8 cellular contexts compared by ENCODE assay signal in genomic region chr1:212814989-212815388, GRCh38. TPM values are rescaled to one million over a fixed set of nuclear protein-coding genes. Genes with fewer than 3 reads are reported as not detected.
A peak's percentile ranks its signal among the peaks of the same experiment; 100 is the strongest.
DNase-seq lines count a peak whose midpoint lies in the region; ATAC-seq and TF ChIP-seq lines count a peak whose summit lies in the region.

No MANE protein-coding gene starts in this region.

- DNase-seq in left ventricle myocardium inferior (no peak), right cardiac atrium (no peak), uterus (no peak), NCI-H1105 (lab: John Stamatoyannopoulos, UW) (no peak)

- no peaks in the 10 kb centered on the region for H3K9me2 ChIP-seq in OCI-LY1 (ENCODE audit: low read depth, low read length)

- TF ChIP-seq POLR2A in gastroesophageal sphincter (IDR thresholded peaks at IDR 0.05) (no peak), uterus (IDR thresholded peaks at IDR 0.05) (no peak)

- H3K4me2 ChIP-seq in OCI-LY1 (ENCODE audit: low read length), result no peak overlapping the region

- 40% methylated on average over 5 of the region's 5 CpGs for WGBS in right cardiac atrium
- WGBS in gastroesophageal sphincter (ENCODE audit: low coverage in 1 of 2), 2 donors, result 30 to 36% methylated on average over 5 of the region's 5 CpGs

- H3K27ac ChIP-seq in left ventricle myocardium inferior (replicated peaks) (no peak overlapping the region), right cardiac atrium (ENCODE audit: low read length) (no peak overlapping the region), OCI-LY1 (ENCODE audit: low read depth, low read length, poor library complexity, severe bottlenecking) (no peak overlapping the region), gastroesophageal sphincter (no peak overlapping the region), uterus (no peak overlapping the region)

- H3K36me3 ChIP-seq in left ventricle myocardium inferior (peaks cover 24% of the 10 kb centered on the region), OCI-LY1 (ENCODE audit: insufficient read depth, low read length) (no peaks in the 10 kb centered on the region; the same call in 1 of the 2 replicates), gastroesophageal sphincter (peaks cover 0 to 36% of the 10 kb centered on the region in 2 donors), uterus (no peaks in the 10 kb centered on the region)

- no peaks in the 10 kb centered on the region for H3F3A ChIP-seq in OCI-LY1 (ENCODE audit: insufficient read depth, low read length)

- ATAC-seq in right cardiac atrium, result no peak
- no peak for ATAC-seq in gastroesophageal sphincter
- ATAC-seq in GM19035 (IDR thresholded peaks at IDR 0.05; ENCODE audit: unreplicated experiment), result no peak
- no peak for ATAC-seq in GM21381 (IDR thresholded peaks at IDR 0.05; ENCODE audit: unreplicated experiment)

- no peak overlapping the region for H2AFZ ChIP-seq in OCI-LY1 (ENCODE audit: low read length)

- no peaks in the 10 kb centered on the region for H4K20me1 ChIP-seq in OCI-LY1 (ENCODE audit: insufficient read depth, low read length)

- H3K9ac ChIP-seq in OCI-LY1 (ENCODE audit: low read length), result no peak overlapping the region

- TF ChIP-seq EP300 in gastroesophageal sphincter (IDR thresholded peaks at IDR 0.05), result no peak

- H3K4me3 ChIP-seq in left ventricle myocardium inferior (no peak overlapping the region), right cardiac atrium (ENCODE audit: low read length) (no peak overlapping the region), OCI-LY1 (ENCODE audit: low read depth, low read length, poor library complexity, severe bottlenecking) (no peak overlapping the region), gastroesophageal sphincter (no peak overlapping the region), uterus (no peak overlapping the region)

- H3K4me1 ChIP-seq in left ventricle myocardium inferior, result no peaks in the 10 kb centered on the region
- H3K4me1 ChIP-seq in right cardiac atrium (ENCODE audit: control insufficient read depth, insufficient read depth, low read length), result no peaks in the 10 kb centered on the region
- peaks cover 10% of the 10 kb centered on the region for H3K4me1 ChIP-seq in OCI-LY1 (ENCODE audit: insufficient read depth, low read length, severe bottlenecking)
- H3K4me1 ChIP-seq in gastroesophageal sphincter, result no peaks in the 10 kb centered on the region
- no peaks in the 10 kb centered on the region for H3K4me1 ChIP-seq in uterus

- H3K9me3 ChIP-seq in left ventricle myocardium inferior (replicated peaks) (no peaks in the 10 kb centered on the region), right cardiac atrium (ENCODE audit: control insufficient read depth, low read length) (no peaks in the 10 kb centered on the region), OCI-LY1 (ENCODE audit: low read length) (no peaks in the 10 kb centered on the region), gastroesophageal sphincter (no peaks in the 10 kb centered on the region), uterus (no peaks in the 10 kb centered on the region)

- intact Hi-C loops in left ventricle myocardium inferior (cut with micrococcal nuclease), result loop anchor here (5.0 kb wide), 1 partner anchor 182 kb away; no protein-coding TSS in a partner anchor
- intact Hi-C loops in right cardiac atrium (cut with DNase I), result loop anchor here (5.0 to 10.0 kb wide), 4 partner anchors 170 to 182 kb away; no protein-coding TSS in a partner anchor
- intact Hi-C loops in uterus (cut with DNase I; ENCODE audit: low total_unique reads), result no loop called here

- TF ChIP-seq CTCF in left ventricle myocardium inferior (IDR thresholded peaks at IDR 0.05; ENCODE audit: borderline replicate concordance) (peak; percentile 53), OCI-LY1 (IDR thresholded peaks at IDR 0.05; ENCODE audit: low read length) (peak; percentile 48; the same call in 1 of the 2 replicates), gastroesophageal sphincter (IDR thresholded peaks at IDR 0.05) (peak in 3 of 4 experiments; percentile 21 to 48 (median 48)), uterus (IDR thresholded peaks at IDR 0.05) (peak in 3 of 4 experiments; percentile 20 to 25 (median 23))

- no peaks in the 10 kb centered on the region for H3K79me2 ChIP-seq in OCI-LY1 (ENCODE audit: insufficient read depth, low read length)

- H3K27me3 ChIP-seq in left ventricle myocardium inferior (ENCODE audit: low read depth) (no peaks in the 10 kb centered on the region), right cardiac atrium (ENCODE audit: control insufficient read depth, insufficient read depth) (no peaks in the 10 kb centered on the region), OCI-LY1 (ENCODE audit: insufficient read depth, low read length) (no peaks in the 10 kb centered on the region), gastroesophageal sphincter (no peaks in the 10 kb centered on the region), uterus (no peaks in the 10 kb centered on the region)

RNA-seq across cellular contexts. Expression of gene TATDN3, which starts 23.3 kb away (rescaled TPM):
- total RNA-seq in left ventricle myocardium inferior (23.5 TPM), right cardiac atrium (10 to 100 TPM; 15.0 to 20.6 (median 18.8) TPM), gastroesophageal sphincter (10 to 100 TPM in 2 of 4 donors, 1 to 10 TPM in 2; 7.9 to 23.0 (median 9.9) TPM), uterus (10 to 100 TPM in 3 of 4 donors, 1 to 10 TPM in 1; 8.2 to 27.4 (median 17.5) TPM)
- 23.3 TPM for polyA plus RNA-seq in right cardiac atrium

RNA-seq across cellular contexts. Expression of gene NSL1, which starts 23.4 kb away (rescaled TPM):
- total RNA-seq in left ventricle myocardium inferior (29.0 TPM), right cardiac atrium (10 to 100 TPM; 22.5 to 30.6 (median 26.3) TPM), gastroesophageal sphincter (10 to 100 TPM; 20.1 to 36.4 (median 31.1) TPM), uterus (10 to 100 TPM; 39.1 to 73.8 (median 60.5) TPM)
- 22.7 TPM for polyA plus RNA-seq in right cardiac atrium

RNA-seq across cellular contexts. Expression of gene SPATA45, which starts 32.5 kb away (rescaled TPM):
- total RNA-seq in left ventricle myocardium inferior (not detected), right cardiac atrium (not detected), gastroesophageal sphincter (not detected), uterus (not detected)
- not detected for polyA plus RNA-seq in right cardiac atrium

RNA-seq across cellular contexts. Expression of gene FLVCR1, which starts 43.1 kb away (rescaled TPM):
- total RNA-seq in left ventricle myocardium inferior (2.7 TPM), right cardiac atrium (1 to 10 TPM; 2.5 to 4.7 (median 3.3) TPM), gastroesophageal sphincter (1 to 10 TPM; 3.2 to 9.2 (median 4.4) TPM), uterus (10 to 100 TPM in 2 of 4 donors, 1 to 10 TPM in 2; 2.0 to 28.9 (median 7.6) TPM)
- polyA plus RNA-seq in right cardiac atrium, result 1.1 TPM
